In genomic region chr17:67754001-67754400, GRCh38 we compare ENCODE assay signal across 26 cellular contexts.
"Had no signal": no experiment of that assay in that cellular context is flagged by ENCODE, and none has a peak within 500 bp of the region (broad histone marks: within the 10 kb centered on the region; RNA-seq: fewer than 3 reads in every experiment).

No MANE protein-coding gene starts in this region.

- H3K4me3 Mint-ChIP-seq: naive thymus-derived CD4-positive, alpha-beta T cell; nephron; neural progenitor cell; stimulated activated naive CD8-positive, alpha-beta T cell treated with anti-CD3 and anti-CD28 coated beads, Interleukin-15, amount 100 ng/mL, for 72 hours had no signal

- ATAC-seq: gastrocnemius medialis; naive thymus-derived CD4-positive, alpha-beta T cell; sciatic nerve; stimulated activated naive CD8-positive, alpha-beta T cell treated with anti-CD3 and anti-CD28 coated beads, Interleukin-15, amount 100 ng/mL, for 72 hours; upper lobe of right lung had no signal

- H3K4me2 ChIP-seq: neural progenitor cell, smooth muscle cell had no signal

- H3K9me3 ChIP-seq: gastrocnemius medialis, prostate gland, right atrium auricular region, suprapubic skin, transverse colon, upper lobe of right lung, uterus had no signal

- H3K27me3 ChIP-seq: gastrocnemius medialis, neural progenitor cell, right atrium auricular region, suprapubic skin, transverse colon, upper lobe of right lung, uterus had no signal

- H3K27ac Mint-ChIP-seq: nephron had no signal

- H3K9me3 Mint-ChIP-seq: nephron; stimulated activated naive CD8-positive, alpha-beta T cell treated with anti-CD3 and anti-CD28 coated beads, Interleukin-15, amount 100 ng/mL, for 72 hours had no signal

- H3K27me3 Mint-ChIP-seq: naive thymus-derived CD4-positive, alpha-beta T cell; stimulated activated naive CD8-positive, alpha-beta T cell treated with anti-CD3 and anti-CD28 coated beads, Interleukin-15, amount 100 ng/mL, for 72 hours had no signal

- H3K4me1 ChIP-seq: gastrocnemius medialis, neural progenitor cell, prostate gland, right atrium auricular region, transverse colon, upper lobe of right lung, uterus had no signal

- FAIRE-seq: endometrium, keratinocyte had no signal

- H3K36me3 ChIP-seq: neural progenitor cell, prostate gland, transverse colon, uterus had no signal

- H3K4me1 Mint-ChIP-seq: nephron had no signal

- H3K9ac ChIP-seq: neural progenitor cell had no signal

- DNase-seq: dermis blood vessel endothelial cell; effector memory CD4-positive, alpha-beta T cell; gastrocnemius medialis; head of caudate nucleus; mesenchymal stem cell; midbrain; naive thymus-derived CD4-positive, alpha-beta T cell; stimulated activated CD4-positive, alpha-beta T cell treated with anti-CD3 and anti-CD28 coated beads, Interleukin-12 subunit alpha, Interleukin-12 subunit beta, amount 100 ng/mL, for 4 hours; stimulated activated CD4-positive, alpha-beta T cell treated with anti-CD3 and anti-CD28 coated beads, Interleukin-1b, Interleukin-23, amount 100 ng/mL, for 48 hours; stimulated activated CD4-positive, alpha-beta T cell treated with anti-CD3 and anti-CD28 coated beads, Interleukin-4, amount 100 ng/mL, for 1 hour; stimulated activated CD8-positive, alpha-beta memory T cell treated with anti-CD3 and anti-CD28 coated beads, Interleukin-4, amount 100 ng/mL, for 48 hours; stimulated activated naive CD4-positive, alpha-beta T cell; stimulated activated naive CD8-positive, alpha-beta T cell treated with anti-CD3 and anti-CD28 coated beads, Interleukin-15, amount 100 ng/mL, for 72 hours; transverse colon; upper lobe of right lung; uterus had no signal

- H3K27ac ChIP-seq: coronary artery, gastrocnemius medialis, neural progenitor cell, prostate gland, right atrium auricular region, suprapubic skin, transverse colon, upper lobe of right lung, uterus had no signal

- H2AFZ ChIP-seq: neural progenitor cell had no signal

- H3K4me3 ChIP-seq: coronary artery, gastrocnemius medialis, neural progenitor cell, prostate gland, right atrium auricular region, smooth muscle cell, suprapubic skin, transverse colon, upper lobe of right lung, uterus had no signal
